23 cellular contexts compared by ENCODE assay signal in genomic region chr1:54792686-54793282, GRCh38. TPM values are rescaled to one million over a fixed set of nuclear protein-coding genes. Genes with fewer than 3 reads are reported as not detected.
A peak's percentile ranks its signal among the peaks of the same experiment; 100 is the strongest.
DNase-seq lines count a peak whose midpoint lies in the region; ATAC-seq, FAIRE-seq and TF ChIP-seq lines count a peak whose summit lies in the region.
"Had no signal": no experiment of that assay in that cellular context is flagged by ENCODE, and none has a peak within 500 bp of the region (broad histone marks: within the 10 kb centered on the region; RNA-seq: fewer than 3 reads in every experiment).

No MANE protein-coding gene starts in this region.

- intact Hi-C loops in transverse colon (cut with DNase I; ENCODE audit: low total_unique reads), result no loop called here

- H3K4me1 ChIP-seq in transverse colon, result peaks cover 7 to 49% (median 37%) of the 10 kb centered on the region in 4 donors
- H3K4me1 ChIP-seq: ascending aorta had no signal

- H3K36me3 ChIP-seq in transverse colon, result no peaks in the 10 kb centered on the region
- H3K36me3 ChIP-seq: ascending aorta had no signal

- no peak for FAIRE-seq in urothelium cell line (lab: Jason Lieb, UNC)
- FAIRE-seq: A549, H54 had no signal

- peak overlapping the region; percentile 79 to 90 (median 88) for H3K27ac ChIP-seq in transverse colon
- H3K27ac ChIP-seq: A549, ascending aorta, VCaP had no signal

- WGBS in transverse colon (ENCODE audit: low coverage in 1 of 2), 2 donors, result 33% methylated on average over 7 of the region's 7 CpGs; no CpG with 5 or more reads in 1 of the 2 donors

- in situ Hi-C loops in transverse colon (cut with MboI; ENCODE audit: low pct_ligation_motif_present in 1 of 4, low pct_unique_long_range_greater_than_20kb in 1 of 4, low sequenced_read_pairs in 3 of 4), result no loop called here

- ATAC-seq in HG02884 (IDR thresholded peaks at IDR 0.05; ENCODE audit: unreplicated experiment) (no peak), GM21423 (IDR thresholded peaks at IDR 0.05; ENCODE audit: unreplicated experiment) (no peak)
- ATAC-seq: natural killer cell treated with Interleukin-12 subunit alpha and Interleukin-12 subunit beta and Interleukin-15 and Interleukin-18, amount 100 ng/mL, for 72 hours; Right ventricle myocardium inferior; stimulated activated effector memory CD8-positive, alpha-beta T cell treated with anti-CD3 and anti-CD28 coated beads, Interleukin-12 subunit alpha, Interleukin-12 subunit beta, amount 100 ng/mL, for 72 hours had no signal

- no peaks in the 10 kb centered on the region for H3K9me3 ChIP-seq in transverse colon
- H3K9me3 ChIP-seq: A549 had no signal

- no peak for TF ChIP-seq EP300 in transverse colon (IDR thresholded peaks at IDR 0.05; ENCODE audit: low read depth)

- H3K27me3 ChIP-seq in transverse colon, result no peaks in the 10 kb centered on the region
- H3K27me3 ChIP-seq: ascending aorta had no signal

- no peak for TF ChIP-seq POLR2A in transverse colon (IDR thresholded peaks at IDR 0.05)

- TF ChIP-seq CTCF in transverse colon (IDR thresholded peaks at IDR 0.05), result no peak

- no peak overlapping the region for H3K4me3 ChIP-seq in transverse colon
- H3K4me3 ChIP-seq: A549, ascending aorta had no signal

- DNase-seq in NCI-H2107 (lab: John Stamatoyannopoulos, UW) (peak; percentile 33), NCI-H2107 treated with DMSO at 0.1 percent for 48 hours (lab: John Stamatoyannopoulos, UW; ENCODE audit: unreplicated experiment) (no peak), SK-N-DZ (ENCODE audit: low spot score) (peak; percentile 93), medulla oblongata (ENCODE audit: extremely low spot score) (peak; percentile 66), transverse colon (no peak), urothelium cell line (ENCODE audit: low spot score) (no peak)
- DNase-seq: activated naive CD4-positive, alpha-beta T cell treated with anti-CD3 and anti-CD28 coated beads, Interleukin-2, amount 10 ng/mL, durations not matched to agents 7 days and 5 days; activated T-cell treated with anti-CD3 and anti-CD28 coated beads, Interleukin-2, amount 50 U/mL, for 4 hours; CD4-positive, CD25-positive, alpha-beta regulatory T cell; effector memory CD4-positive, alpha-beta T cell; islet precursor cell; mammary epithelial cell; NCI-H2029 treated with DMSO at 0.1 percent for 48 hours; T-helper 1 cell had no signal

RNA-seq across cellular contexts. Expression of gene TTC22, which starts 8.3 kb away (rescaled TPM):
- polyA plus RNA-seq in SK-N-DZ (2014; cell fraction: cytosol; rRNA removed), result 0.07 TPM in 1 of 2 replicates, not detected in the other
- 0.05 TPM in 1 of 2 replicates, not detected in the other for polyA plus RNA-seq in SK-N-DZ (2014; cell fraction: nucleus; rRNA removed)
- 100 to 1,000 TPM in 2 of 4 donors, 10 to 100 TPM in 2; 39.8 to 174 (median 98.4) TPM for total RNA-seq in transverse colon
- total RNA-seq: ascending aorta, Right ventricle myocardium inferior had no signal
- polyA plus RNA-seq: A549 had no signal

RNA-seq across cellular contexts. Expression of gene PARS2, which starts 28.5 kb away (rescaled TPM):
- 5.8 and 7.8 TPM in 2 replicates for polyA plus RNA-seq in SK-N-DZ (2014; cell fraction: cytosol; rRNA removed)
- polyA plus RNA-seq in SK-N-DZ (2014; cell fraction: nucleus; rRNA removed), result 1.7 and 1.8 TPM in 2 replicates
- total RNA-seq in transverse colon, result 10 to 100 TPM in 1 of 4 donors, 1 to 10 TPM in 2, not detected in 1; 8.9 to 13.5 (median 9.1) TPM

Comparison
In these comparisons a context has a peak if more than half of its experiments do, and no peak if none do; other contexts are left out.
1. DNase-seq: peak in NCI-H2107 (single experiment), SK-N-DZ (single experiment) and medulla oblongata (single experiment); none in NCI-H2107 treated with DMSO at 0.1 percent for 48 hours (single experiment), transverse colon (single experiment) and urothelium cell line (single experiment).